ENCODE assay signal across 8 cellular contexts in genomic region chr2:3377279-3377611, GRCh38. TPM values are rescaled to one million over a fixed set of nuclear protein-coding genes. Genes with fewer than 3 reads are reported as not detected.
DNase-seq lines count a peak whose midpoint lies in the region; ATAC-seq and TF ChIP-seq lines count a peak whose summit lies in the region.

No MANE protein-coding gene starts in this region.

- peak; percentile 23 for ATAC-seq in GM18502 (IDR thresholded peaks at IDR 0.05; ENCODE audit: poor library complexity, unreplicated experiment)
- ATAC-seq in HG02938 (IDR thresholded peaks at IDR 0.05; ENCODE audit: unreplicated experiment), result peak; percentile 27

- POLR2A ChIA-PET in AG04449 (lab: Yijun Ruan, JAX), result no interaction called here

- H3K4me1 ChIP-seq in iPS DF 6.9 (ENCODE audit: control insufficient read depth, insufficient read depth, low read length), result no peaks in the 10 kb centered on the region

- no CpG with 5 or more reads among the region's 8 CpGs for WGBS in iPS DF 6.9 (ENCODE audit: insufficient coverage, insufficient read length)

- no peaks in the 10 kb centered on the region for H3K27me3 Mint-ChIP-seq in activated naive CD8-positive, alpha-beta T cell treated with anti-CD3 and anti-CD28 coated beads for 36 hours

- peak overlapping the region; percentile 99 for H3K4me3 Mint-ChIP-seq in activated naive CD8-positive, alpha-beta T cell treated with anti-CD3 and anti-CD28 coated beads for 36 hours

- no peaks in the 10 kb centered on the region for H3K36me3 ChIP-seq in iPS DF 6.9 (ENCODE audit: control insufficient read depth, insufficient read depth, low read length)

- TF ChIP-seq CTCF in AG04449 (IDR thresholded peaks at IDR 0.05; ENCODE audit: insufficient read depth, low read length, missing control alignments), result no peak

- H3K27ac ChIP-seq in iPS DF 6.9 (ENCODE audit: low read length), result no peak overlapping the region
- peak overlapping the region in 20 of 21 experiments; percentile 56 to 93 (median 83) for H3K27ac ChIP-seq in skin epidermis

- DNase-seq in AG04449 (ENCODE audit: low read depth, low spot score) (no peak), NCI-H748 treated with DMSO at 0.1 percent for 48 hours (lab: John Stamatoyannopoulos, UW) (peak; percentile 10), iPS DF 6.9 (ENCODE audit: low read depth, low spot score) (no peak), NCI-H1417 treated with DMSO at 0.1 percent for 48 hours (lab: John Stamatoyannopoulos, UW) (no peak)
- DNase-seq in activated naive CD8-positive, alpha-beta T cell treated with anti-CD3 and anti-CD28 coated beads for 36 hours, result peak; percentile 42

- no peaks in the 10 kb centered on the region for H3K27me3 ChIP-seq in iPS DF 6.9 (ENCODE audit: control insufficient read depth, insufficient read depth, low read length)

- peaks cover 10% of the 10 kb centered on the region for H3K36me3 Mint-ChIP-seq in activated naive CD8-positive, alpha-beta T cell treated with anti-CD3 and anti-CD28 coated beads for 36 hours

- CTCF ChIA-PET in AG04449 (lab: Yijun Ruan, JAX), result no interaction called here

- H3K27ac Mint-ChIP-seq in activated naive CD8-positive, alpha-beta T cell treated with anti-CD3 and anti-CD28 coated beads for 36 hours, result peak overlapping the region; percentile 98

- H3K4me3 ChIP-seq in AG04449 (ENCODE audit: low read depth, low read length) (peak overlapping the region; percentile 100), iPS DF 6.9 (ENCODE audit: low read length) (peak overlapping the region; percentile 98), skin epidermis (peak overlapping the region; percentile 70 to 98 (median 84))

- H3K9me3 Mint-ChIP-seq in activated naive CD8-positive, alpha-beta T cell treated with anti-CD3 and anti-CD28 coated beads for 36 hours, result no peaks in the 10 kb centered on the region

- H3K9me3 ChIP-seq in iPS DF 6.9 (ENCODE audit: control insufficient read depth, insufficient read depth, low read length), result no peaks in the 10 kb centered on the region

- H3K4me1 Mint-ChIP-seq in activated naive CD8-positive, alpha-beta T cell treated with anti-CD3 and anti-CD28 coated beads for 36 hours, result peaks cover 34% of the 10 kb centered on the region

RNA-seq across cellular contexts. Expression of gene EIPR1, which starts 0.4 kb away (rescaled TPM):
- 10 to 100 TPM; 38.3 to 43.1 TPM for total RNA-seq in activated naive CD8-positive, alpha-beta T cell treated with anti-CD3 and anti-CD28 coated beads for 36 hours

RNA-seq across cellular contexts. Expression of gene TRAPPC12, which starts 2.2 kb away (rescaled TPM):
- total RNA-seq in activated naive CD8-positive, alpha-beta T cell treated with anti-CD3 and anti-CD28 coated beads for 36 hours, result 10 to 100 TPM; 58.7 to 64.6 TPM

Comparison
In these comparisons a context has a peak if more than half of its experiments do, and no peak if none do; other contexts are left out.
1. DNase-seq: peak in NCI-H748 treated with DMSO at 0.1 percent for 48 hours (single experiment) and activated naive CD8-positive, alpha-beta T cell treated with anti-CD3 and anti-CD28 coated beads for 36 hours (single experiment); none in AG04449 (single experiment), iPS DF 6.9 (single experiment) and NCI-H1417 treated with DMSO at 0.1 percent for 48 hours (single experiment).
2. Peak in every context shown above with its lines, with median percentiles within 50 percentile points of each other: H3K4me3 ChIP-seq.